Comparison of ENCODE assay signal across 21 cellular contexts in the genomic region with DNA sequence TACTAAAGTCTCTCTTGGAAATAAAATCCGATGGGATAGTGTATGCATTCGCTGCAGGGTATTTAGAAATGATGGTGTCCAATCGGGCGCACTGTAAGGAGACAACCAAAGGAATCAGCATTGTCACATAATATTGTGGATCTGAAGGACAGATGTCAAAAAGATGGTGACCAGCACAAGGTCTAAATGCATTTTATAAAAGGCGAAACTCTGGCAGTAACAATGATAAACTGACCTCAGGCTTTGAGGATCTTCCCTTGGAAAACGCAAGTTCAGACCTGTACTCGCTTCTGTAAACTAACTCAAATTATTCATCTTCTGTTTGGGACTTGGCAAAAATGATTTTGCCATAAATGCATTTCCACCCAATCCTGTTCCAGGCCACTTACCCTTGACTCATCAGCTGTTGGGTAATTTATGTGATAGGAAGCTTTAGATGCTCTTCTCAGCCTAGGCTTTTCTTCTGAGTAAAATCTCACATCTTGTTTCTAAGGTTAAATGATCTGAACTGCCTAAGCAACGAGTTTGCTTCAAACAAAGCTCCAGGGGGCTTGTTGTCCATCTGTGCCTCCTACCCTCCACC. TPM values are rescaled to one million over a fixed set of nuclear protein-coding genes. Genes with fewer than 3 reads are reported as not detected.
DNase-seq lines count a peak whose midpoint lies in the region; ATAC-seq and TF ChIP-seq lines count a peak whose summit lies in the region.
"Had no signal": no experiment of that assay in that cellular context is flagged by ENCODE, and none has a peak within 500 bp of the region (broad histone marks: within the 10 kb centered on the region; RNA-seq: fewer than 3 reads in every experiment).

No MANE protein-coding gene starts in this region.

- no peaks in the 10 kb centered on the region for H3K79me2 ChIP-seq in PC-3 (ENCODE audit: low read length)

- H2AFZ ChIP-seq in PC-3 (ENCODE audit: low read length) (no peak overlapping the region), mesenchymal stem cell (ENCODE audit: low read depth, low read length) (no peak overlapping the region)

- H3K79me1 ChIP-seq in mesenchymal stem cell (replicated peaks; ENCODE audit: low read length, poor library complexity, severe bottlenecking), result no peaks in the 10 kb centered on the region

- ATAC-seq in PC-3, result no peak; the same call in 1 of the 2 replicates
- ATAC-seq in left colon, result no peak
- no peak for ATAC-seq in activated T-cell treated with anti-CD3 and anti-CD28 coated beads, Interleukin-2, amount 50 U/mL, for 72 hours (replicated peaks in 1 of 2)
- ATAC-seq: right cardiac atrium had no signal

- H3K36me3 Mint-ChIP-seq in Caco-2 (ENCODE audit: insufficient read depth, unreplicated experiment), result peaks cover 6% of the 10 kb centered on the region
- H3K36me3 Mint-ChIP-seq in activated T-cell treated with anti-CD3 and anti-CD28 coated beads, Interleukin-2, amount 50 U/mL, for 72 hours (ENCODE audit: insufficient read depth in 2 of 2), result peaks cover 0 to 1% of the 10 kb centered on the region in 2 donors

- H3K36me3 ChIP-seq in Caco-2 (ENCODE audit: control insufficient read depth, insufficient read depth, low read length), result no peaks in the 10 kb centered on the region
- H3K36me3 ChIP-seq in PC-3 (ENCODE audit: low read depth, low read length), result peaks cover 9% of the 10 kb centered on the region; the same call in 1 of the 2 replicates
- H3K36me3 ChIP-seq in mesenchymal stem cell (ENCODE audit: control insufficient read depth in 1 of 2, insufficient read depth in 2 of 2, low read depth in 1 of 2, low read length in 2 of 2), result peaks cover 0 to 19% of the 10 kb centered on the region in 2 experiments

- H3K4ac ChIP-seq in mesenchymal stem cell (ENCODE audit: low read depth in 1 of 2, low read length in 2 of 2), result no peak overlapping the region

- no peaks in the 10 kb centered on the region for H3F3A ChIP-seq in PC-3 (ENCODE audit: low read length, unreplicated experiment)

- H3K4me1 ChIP-seq in Caco-2 (peaks cover 27% of the 10 kb centered on the region), PC-3 (ENCODE audit: insufficient read depth, low read length) (peaks cover 51% of the 10 kb centered on the region), mesenchymal stem cell (ENCODE audit: control insufficient read depth, insufficient read depth, low read depth, low read length) (peaks cover 9% of the 10 kb centered on the region)

- H3K4me2 ChIP-seq in PC-3 (ENCODE audit: low read length), result peak overlapping the region; percentile 69
- H3K4me2 ChIP-seq in mesenchymal stem cell (ENCODE audit: low read length, poor library complexity, severe bottlenecking), result no peak overlapping the region

- no peak overlapping the region for H3K23ac ChIP-seq in mesenchymal stem cell (ENCODE audit: low read length in 2 of 2)

- POLR2A ChIA-PET in Caco-2 (lab: Charles Lee), result no interaction called here
- POLR2A ChIA-PET in PC-3 (lab: Charles Lee; ENCODE audit: unreplicated experiment), result no interaction called here

- H3K18ac ChIP-seq in mesenchymal stem cell (ENCODE audit: low read depth in 1 of 2, low read length in 2 of 2), result no peak overlapping the region

- DNase-seq in Caco-2 (no peak), PC-3 (peak; percentile 77), epithelial cell of prostate (ENCODE audit: low read depth, low spot score) (peak; percentile 95), mesenchymal stem cell (peak; percentile 27), SW 1271 (lab: John Stamatoyannopoulos, UW) (no peak), left colon (no peak)
- DNase-seq in activated T-cell treated with anti-CD3 and anti-CD28 coated beads, Interleukin-2, amount 50 U/mL, for 72 hours, result no peak
- no peak for DNase-seq in central memory CD4-positive, alpha-beta T cell
- DNase-seq: activated CD4-positive, alpha-beta T cell treated with anti-CD3 and anti-CD28 coated beads, Interleukin-2, amount 10 ng/mL, durations not matched to agents 24 days and 14 days; activated CD8-positive, alpha-beta memory T cell treated with anti-CD3 and anti-CD28 coated beads, Interleukin-2, amount 50 U/mL, for 48 hours; activated naive CD4-positive, alpha-beta T cell treated with Interleukin-2 at 50 U/mL for 16 hours; AML-193; GDM1; NCI-H1930; NCI-H510A treated with DMSO at 0.1 percent for 48 hours; right cardiac atrium; T-helper 9 cell had no signal

- H3K9me3 ChIP-seq in Caco-2 (no peaks in the 10 kb centered on the region), PC-3 (ENCODE audit: low read length) (no peaks in the 10 kb centered on the region), mesenchymal stem cell (ENCODE audit: control insufficient read depth, low read length) (no peaks in the 10 kb centered on the region)
- H3K9me3 ChIP-seq: SJSA1 had no signal

- no peaks in the 10 kb centered on the region for H4K20me1 ChIP-seq in PC-3 (ENCODE audit: low read length)

- no peak overlapping the region for H2AK5ac ChIP-seq in mesenchymal stem cell (ENCODE audit: low read length, severe bottlenecking)

- CTCF ChIA-PET in Caco-2 (lab: Charles Lee) (no interaction called here), PC-3 (lab: Charles Lee) (no interaction called here)

- peak overlapping the region; percentile 22 for H3K9ac ChIP-seq in PC-3 (ENCODE audit: low read length)
- peak overlapping the region; percentile 22 for H3K9ac ChIP-seq in mesenchymal stem cell (ENCODE audit: low read length)

- no peak overlapping the region for H2BK12ac ChIP-seq in mesenchymal stem cell (ENCODE audit: low read length in 2 of 2)

- H4K8ac ChIP-seq in mesenchymal stem cell (ENCODE audit: low read length), result no peak overlapping the region

- no peak overlapping the region for H4K91ac ChIP-seq in mesenchymal stem cell (ENCODE audit: low read length)

- peaks cover 24% of the 10 kb centered on the region for H3K4me1 Mint-ChIP-seq in Caco-2 (ENCODE audit: low read depth, unreplicated experiment)
- H3K4me1 Mint-ChIP-seq in activated T-cell treated with anti-CD3 and anti-CD28 coated beads, Interleukin-2, amount 50 U/mL, for 72 hours (ENCODE audit: low read depth), result peaks cover 12% of the 10 kb centered on the region

- peak overlapping the region; percentile 9 for H3K27ac Mint-ChIP-seq in Caco-2 (ENCODE audit: unreplicated experiment)
- H3K27ac Mint-ChIP-seq in activated T-cell treated with anti-CD3 and anti-CD28 coated beads, Interleukin-2, amount 50 U/mL, for 72 hours, result no peak overlapping the region
- H3K27ac Mint-ChIP-seq: activated CD4-positive, alpha-beta T cell treated with anti-CD3 and anti-CD28 coated beads, Interleukin-2, amount 10 ng/mL, durations not matched to agents 24 days and 14 days; brain; memory B cell had no signal

- H3K14ac ChIP-seq in mesenchymal stem cell (ENCODE audit: low read length in 2 of 2), result no peak overlapping the region

- no peak overlapping the region for H2BK120ac ChIP-seq in mesenchymal stem cell (ENCODE audit: low read depth, low read length)

- H3K9me2 ChIP-seq in PC-3 (replicated peaks; ENCODE audit: low read length), result no peaks in the 10 kb centered on the region

- no peak overlapping the region for H2BK5ac ChIP-seq in mesenchymal stem cell (ENCODE audit: low read depth, low read length, poor library complexity, severe bottlenecking)

- no peaks in the 10 kb centered on the region for H3K27me3 ChIP-seq in Caco-2 (replicated peaks; ENCODE audit: control insufficient read depth, insufficient read depth, low read length)
- no peaks in the 10 kb centered on the region for H3K27me3 ChIP-seq in PC-3 (ENCODE audit: low read length)
- no peaks in the 10 kb centered on the region for H3K27me3 ChIP-seq in mesenchymal stem cell (ENCODE audit: control insufficient read depth in 1 of 2, insufficient read depth in 1 of 2, low read length in 2 of 2)
- H3K27me3 ChIP-seq: SJSA1 had no signal

- BruUV-seq in Caco-2 (replicated peaks; lab: Mats Ljungman, UMichigan) (no TSS peak), PC-3 (replicated peaks; lab: Mats Ljungman, UMichigan) (no TSS peak)

- H3K4me3 Mint-ChIP-seq in Caco-2 (ENCODE audit: unreplicated experiment), result no peak overlapping the region
- no peak overlapping the region for H3K4me3 Mint-ChIP-seq in activated T-cell treated with anti-CD3 and anti-CD28 coated beads, Interleukin-2, amount 50 U/mL, for 72 hours
- H3K4me3 Mint-ChIP-seq: activated CD4-positive, alpha-beta T cell treated with anti-CD3 and anti-CD28 coated beads, Interleukin-2, amount 10 ng/mL, durations not matched to agents 24 days and 14 days; brain; memory B cell; neural crest cell had no signal

- no peak overlapping the region for H3K4me3 ChIP-seq in Caco-2 (ENCODE audit: low read depth, low read length)
- 0 out of 2 replicates have a peak overlapping the region, but pooled peaks have one; percentile 3 for H3K4me3 ChIP-seq in PC-3 (ENCODE audit: low read length)
- H3K4me3 ChIP-seq in mesenchymal stem cell (ENCODE audit: insufficient read depth in 1 of 2, low read depth in 1 of 2, low read length in 2 of 2), result no peak overlapping the region
- H3K4me3 ChIP-seq: SJSA1 had no signal

- H3K27ac ChIP-seq in PC-3 (ENCODE audit: low read length), result peak overlapping the region; percentile 76
- H3K27ac ChIP-seq in epithelial cell of prostate, result peak overlapping the region; percentile 97
- H3K27ac ChIP-seq in mesenchymal stem cell (ENCODE audit: low read length, poor library complexity, severe bottlenecking), result no peak overlapping the region
- H3K27ac ChIP-seq: SJSA1 had no signal

- no peak overlapping the region for H2BK15ac ChIP-seq in mesenchymal stem cell (ENCODE audit: low read depth, poor library complexity, severe bottlenecking)

- TF ChIP-seq CTCF in Caco-2 (IDR thresholded peaks at IDR 0.05; ENCODE audit: insufficient read depth in 1 of 2, low read depth in 1 of 2, low read length in 1 of 2, severe bottlenecking in 1 of 2, unreplicated experiment in 1 of 2) (no peak), PC-3 (conservative IDR thresholded peaks at IDR 0.05; ENCODE audit: low read depth, low read length) (no peak)

- 91% methylated on average over 8 of the region's 8 CpGs for WGBS in mesenchymal stem cell

- H3K9me3 Mint-ChIP-seq in Caco-2 (ENCODE audit: unreplicated experiment), result no peaks in the 10 kb centered on the region
- H3K9me3 Mint-ChIP-seq in activated T-cell treated with anti-CD3 and anti-CD28 coated beads, Interleukin-2, amount 50 U/mL, for 72 hours, result no peaks in the 10 kb centered on the region
- H3K9me3 Mint-ChIP-seq: activated CD4-positive, alpha-beta T cell treated with anti-CD3 and anti-CD28 coated beads, Interleukin-2, amount 10 ng/mL, durations not matched to agents 24 days and 14 days; brain; memory B cell; neural crest cell had no signal

- H3K27me3 Mint-ChIP-seq in Caco-2 (ENCODE audit: insufficient read depth, unreplicated experiment), result no peaks in the 10 kb centered on the region
- H3K27me3 Mint-ChIP-seq in activated T-cell treated with anti-CD3 and anti-CD28 coated beads, Interleukin-2, amount 50 U/mL, for 72 hours (ENCODE audit: low read depth), result no peaks in the 10 kb centered on the region
- H3K27me3 Mint-ChIP-seq: activated CD4-positive, alpha-beta T cell treated with anti-CD3 and anti-CD28 coated beads, Interleukin-2, amount 10 ng/mL, durations not matched to agents 24 days and 14 days; memory B cell had no signal

- intact Hi-C loops in Caco-2 (cut with micrococcal nuclease; ENCODE audit: unreplicated experiment), result no loop called here
- intact Hi-C loops in PC-3 (cut with micrococcal nuclease), result no loop called here
- intact Hi-C loops in left colon (cut with DNase I, micrococcal nuclease), result no loop called here

RNA-seq across cellular contexts. Expression of a gene that starts 33.8 kb away (rescaled TPM):
- total RNA-seq in Caco-2 (2022), result 6.2 and 8.6 TPM in 2 replicates
- total RNA-seq in PC-3 (2014; rRNA removed), result 12.8 and 14.9 TPM in 2 replicates
- polyA plus RNA-seq in mesenchymal stem cell (2013, experiment 1 of 2), result 9.8 TPM
- polyA plus RNA-seq in mesenchymal stem cell (2013, experiment 2 of 2), result 8.9 TPM
- 10 to 100 TPM; 17.6 to 24.7 TPM for total RNA-seq in left colon
- total RNA-seq in activated T-cell treated with anti-CD3 and anti-CD28 coated beads, Interleukin-2, amount 50 U/mL, for 72 hours, result 10 to 100 TPM; 13.0 to 17.8 TPM

RNA-seq across cellular contexts. Expression of a gene that starts 35.8 kb away (rescaled TPM):
- 9.2 and 9.7 TPM in 2 replicates for total RNA-seq in Caco-2 (2022)
- total RNA-seq in PC-3 (2014; rRNA removed), result 35.2 and 43.7 TPM in 2 replicates
- 21.6 TPM for polyA plus RNA-seq in mesenchymal stem cell (2013, experiment 1 of 2)
- 21.8 TPM for polyA plus RNA-seq in mesenchymal stem cell (2013, experiment 2 of 2)
- 10 to 100 TPM; 33.9 to 48.2 TPM for total RNA-seq in left colon
- 10 to 100 TPM; 54.1 to 68.7 TPM for total RNA-seq in activated T-cell treated with anti-CD3 and anti-CD28 coated beads, Interleukin-2, amount 50 U/mL, for 72 hours

Comparison
In these comparisons a context has a peak if more than half of its experiments do, and no peak if none do; other contexts are left out.
1. DNase-seq: peak in PC-3 (single experiment), epithelial cell of prostate (single experiment) and mesenchymal stem cell (single experiment); none in Caco-2 (0 of 2), SW 1271 (0 of 2), left colon (0 of 2), activated T-cell treated with anti-CD3 and anti-CD28 coated beads, Interleukin-2, amount 50 U/mL, for 72 hours (0 of 2) and central memory CD4-positive, alpha-beta T cell (single experiment).